Comparison of ENCODE assay signal across 28 cellular contexts in the genomic region with DNA sequence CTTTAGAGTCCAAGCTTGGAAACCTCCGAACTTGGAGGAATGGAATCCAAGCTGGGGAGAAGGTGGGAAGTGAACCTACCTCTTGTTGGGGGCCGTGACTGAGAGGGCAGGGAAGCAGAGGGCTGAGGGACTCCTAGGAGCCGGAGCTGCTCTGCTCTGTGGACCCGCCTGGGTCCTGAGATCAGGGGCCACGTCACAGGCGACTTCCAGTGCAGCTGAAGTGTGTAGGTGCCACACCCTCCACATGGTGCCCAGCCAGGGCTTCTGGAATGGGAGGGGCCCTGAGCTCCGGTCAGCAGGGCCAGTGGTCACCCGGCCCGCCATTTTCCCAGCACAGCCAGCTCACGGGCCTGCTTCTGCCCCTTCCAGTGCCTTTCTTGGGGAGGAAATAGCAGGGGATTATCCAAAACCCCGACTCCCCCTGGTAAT.
"Had no signal": no experiment of that assay in that cellular context is flagged by ENCODE, and none has a peak within 500 bp of the region (broad histone marks: within the 10 kb centered on the region; RNA-seq: fewer than 3 reads in every experiment).

No MANE protein-coding gene starts in this region.

- H3K36me3 ChIP-seq: colonic mucosa, gastrocnemius medialis, left ventricle myocardium inferior, thyroid gland, upper lobe of left lung had no signal

- H3K4me1 ChIP-seq: colonic mucosa, left ventricle myocardium inferior, thyroid gland, upper lobe of left lung had no signal

- H3K4me3 ChIP-seq: colonic mucosa, gastrocnemius medialis, left ventricle myocardium inferior, thyroid gland, upper lobe of left lung had no signal

- H3K27ac ChIP-seq: colonic mucosa, gastrocnemius medialis, left ventricle myocardium inferior, thyroid gland, upper lobe of left lung, VCaP had no signal

- H3K27me3 ChIP-seq: colonic mucosa, thyroid gland, upper lobe of left lung had no signal

- H3K9me3 ChIP-seq: colonic mucosa, gastrocnemius medialis, thyroid gland had no signal

- DNase-seq: activated CD4-positive, alpha-beta T cell treated with anti-CD3 and anti-CD28 coated beads for 48 hours; activated CD4-positive, alpha-beta T cell treated with anti-CD3 and anti-CD28 coated beads, Interleukin-2, amount 50 U/mL, for 48 hours; activated CD8-positive, alpha-beta memory T cell treated with anti-CD3 and anti-CD28 coated beads, Interleukin-2, amount 50 U/mL, for 4 hours; activated naive CD8-positive, alpha-beta T cell treated with anti-CD3 and anti-CD28 coated beads, Interleukin-2, amount 50 U/mL, for 24 hours; activated T-cell treated with anti-CD3 and anti-CD28 coated beads, Interleukin-2, amount 50 U/mL, for 1 hour; amygdala; colonic mucosa; effector CD8-positive, alpha-beta T cell; gastrocnemius medialis; glutamatergic neuron; left ventricle myocardium inferior; mammary epithelial cell; naive thymus-derived CD4-positive, alpha-beta T cell; small intestine; stimulated activated CD4-positive, alpha-beta T cell treated with anti-CD3 and anti-CD28 coated beads, Interleukin-1b, Interleukin-23, amount 100 ng/mL, for 48 hours; stimulated activated CD4-positive, alpha-beta T cell treated with anti-CD3 and anti-CD28 coated beads, Interleukin-4, amount 100 ng/mL, for 4 hours; stimulated activated CD8-positive, alpha-beta memory T cell treated with anti-CD3 and anti-CD28 coated beads, Interleukin-4, amount 100 ng/mL, for 48 hours; stimulated activated naive CD8-positive, alpha-beta T cell treated with anti-CD3 and anti-CD28 coated beads, Interleukin-15, amount 100 ng/mL, for 72 hours; substantia nigra; T-helper 9 cell; thyroid gland had no signal

- ATAC-seq: activated naive CD8-positive, alpha-beta T cell treated with anti-CD3 and anti-CD28 coated beads, Interleukin-2, amount 50 U/mL, for 24 hours; gastrocnemius medialis; naive thymus-derived CD4-positive, alpha-beta T cell; sciatic nerve; stimulated activated memory B cell treated with anti-CD40 and anti-IgM and Interleukin-4, amounts not matched to agents 10 μg/mL and 1 μg/mL and 100 μg/mL, for 72 hours; stimulated activated naive CD8-positive, alpha-beta T cell treated with anti-CD3 and anti-CD28 coated beads, Interleukin-15, amount 100 ng/mL, for 72 hours had no signal

- FAIRE-seq: bronchial epithelial cell, islet of Langerhans, small intestine, TTC549 had no signal
